18 cellular contexts compared by ENCODE assay signal in genomic region chr6:36697481-36697903, GRCh38. TPM values are rescaled to one million over a fixed set of nuclear protein-coding genes. Genes with fewer than 3 reads are reported as not detected.
DNase-seq lines count a peak whose midpoint lies in the region; ATAC-seq, FAIRE-seq and TF ChIP-seq lines count a peak whose summit lies in the region.
"Had no signal": no experiment of that assay in that cellular context is flagged by ENCODE, and none has a peak within 500 bp of the region (broad histone marks: within the 10 kb centered on the region; RNA-seq: fewer than 3 reads in every experiment).

TSS of gene RAB44 (plus strand) at chr6:36697826. CDS start at chr6:36704236, 6,410 bp downstream.

- no peak for ATAC-seq in CD4-positive, CD25-positive, alpha-beta regulatory T cell (ENCODE audit: low read depth in 2 of 2)
- peak; percentile 64 to 76 for ATAC-seq in natural killer cell treated with Interleukin-12 subunit alpha and Interleukin-12 subunit beta and Interleukin-15 and Interleukin-18, amount 100 ng/mL, for 72 hours
- ATAC-seq: activated CD4-positive, alpha-beta T cell treated with anti-CD3 and anti-CD28 coated beads for 36 hours; effector memory CD8-positive, alpha-beta T cell; Panc1; T-cell had no signal

- H3K36me3 Mint-ChIP-seq in CD4-positive, CD25-positive, alpha-beta regulatory T cell = no peaks in the 10 kb centered on the region
- H3K36me3 Mint-ChIP-seq in natural killer cell treated with Interleukin-12 subunit alpha and Interleukin-12 subunit beta and Interleukin-15 and Interleukin-18, amount 100 ng/mL, for 72 hours = no peaks in the 10 kb centered on the region
- H3K36me3 Mint-ChIP-seq: T-cell had no signal

- no peak for DNase-seq in CD4-positive, CD25-positive, alpha-beta regulatory T cell
- DNase-seq in Kasumi-1 (lab: John Stamatoyannopoulos, UW) (peak; percentile 93 to 96), WERI-Rb-1 (peak; percentile 7), HTR-8/SVneo (ENCODE audit: insufficient read length, low spot score) (no peak), NCI-H1105 treated with DMSO at 0.1 percent for 48 hours (lab: John Stamatoyannopoulos, UW) (no peak), NCI-H1930 (lab: John Stamatoyannopoulos, UW) (no peak)
- no peak for DNase-seq in natural killer cell treated with Interleukin-12 subunit alpha and Interleukin-12 subunit beta and Interleukin-15 and Interleukin-18, amount 100 ng/mL, for 72 hours (ENCODE audit: low spot score)
- DNase-seq in activated CD4-positive, alpha-beta T cell treated with anti-CD3 and anti-CD28 coated beads, Interleukin-2, amount 50 U/mL, for 48 hours = no peak
- DNase-seq: activated CD4-positive, alpha-beta T cell treated with anti-CD3 and anti-CD28 coated beads for 36 hours; DMS79 treated with DMSO at 0.1 percent for 48 hours; effector memory CD8-positive, alpha-beta T cell; foreskin fibroblast; HFFc6; NCI-H1417 treated with DMSO at 0.1 percent for 48 hours; NCI-H510A; T-cell; thyroid gland had no signal

- no peaks in the 10 kb centered on the region for H3K9me3 ChIP-seq in CD4-positive, CD25-positive, alpha-beta regulatory T cell (ENCODE audit: control insufficient read depth in 2 of 2, low read length in 2 of 2)
- H3K9me3 ChIP-seq in WERI-Rb-1 (ENCODE audit: severe bottlenecking) = peaks cover 3% of the 10 kb centered on the region
- H3K9me3 ChIP-seq: thyroid gland had no signal

- no peak for FAIRE-seq in HTR-8/SVneo (lab: Jason Lieb, UNC)

- H3K4me1 ChIP-seq in CD4-positive, CD25-positive, alpha-beta regulatory T cell (ENCODE audit: control insufficient read depth, insufficient read depth, low read length, poor library complexity, severe bottlenecking) = peaks cover 8% of the 10 kb centered on the region

- H3K27ac ChIP-seq in CD4-positive, CD25-positive, alpha-beta regulatory T cell (ENCODE audit: insufficient read depth, low read length, poor library complexity, severe bottlenecking) = no peak within 1 kb of the TSS
- no peak within 1 kb of the TSS for H3K27ac ChIP-seq in WERI-Rb-1
- H3K27ac ChIP-seq: thyroid gland had no signal

- no peak for TF ChIP-seq CTCF in WERI-Rb-1 (IDR thresholded peaks at IDR 0.05; ENCODE audit: low read depth, low read length)

- H3K4me1 Mint-ChIP-seq in CD4-positive, CD25-positive, alpha-beta regulatory T cell = peaks cover 6 to 14% (median 10%) of the 10 kb centered on the region in 4 donors
- H3K4me1 Mint-ChIP-seq in natural killer cell treated with Interleukin-12 subunit alpha and Interleukin-12 subunit beta and Interleukin-15 and Interleukin-18, amount 100 ng/mL, for 72 hours (ENCODE audit: low read depth in 2 of 2) = peaks cover 47 to 52% of the 10 kb centered on the region in 2 donors

- peak within 1 kb of the TSS in 1 of 4 donors; percentile 33 for H3K4me3 Mint-ChIP-seq in CD4-positive, CD25-positive, alpha-beta regulatory T cell
- H3K4me3 Mint-ChIP-seq in natural killer cell treated with Interleukin-12 subunit alpha and Interleukin-12 subunit beta and Interleukin-15 and Interleukin-18, amount 100 ng/mL, for 72 hours = peak within 1 kb of the TSS; percentile 74
- H3K4me3 Mint-ChIP-seq: activated CD4-positive, alpha-beta T cell treated with anti-CD3 and anti-CD28 coated beads for 36 hours; effector memory CD8-positive, alpha-beta T cell; HFFc6; T-cell had no signal

- H3K27ac Mint-ChIP-seq in CD4-positive, CD25-positive, alpha-beta regulatory T cell = peak within 1 kb of the TSS in 2 of 3 donors; percentile 29 to 39
- H3K27ac Mint-ChIP-seq in natural killer cell treated with Interleukin-12 subunit alpha and Interleukin-12 subunit beta and Interleukin-15 and Interleukin-18, amount 100 ng/mL, for 72 hours = peak within 1 kb of the TSS; percentile 16 to 66
- H3K27ac Mint-ChIP-seq: activated CD4-positive, alpha-beta T cell treated with anti-CD3 and anti-CD28 coated beads for 36 hours; effector memory CD8-positive, alpha-beta T cell; HFFc6; T-cell had no signal

- H3K9me3 Mint-ChIP-seq in CD4-positive, CD25-positive, alpha-beta regulatory T cell = no peaks in the 10 kb centered on the region
- no peaks in the 10 kb centered on the region for H3K9me3 Mint-ChIP-seq in natural killer cell treated with Interleukin-12 subunit alpha and Interleukin-12 subunit beta and Interleukin-15 and Interleukin-18, amount 100 ng/mL, for 72 hours
- H3K9me3 Mint-ChIP-seq: effector memory CD8-positive, alpha-beta T cell; HFFc6; T-cell had no signal

- peaks cover 4% of the 10 kb centered on the region for H3K27me3 Mint-ChIP-seq in CD4-positive, CD25-positive, alpha-beta regulatory T cell
- no peaks in the 10 kb centered on the region for H3K27me3 Mint-ChIP-seq in natural killer cell treated with Interleukin-12 subunit alpha and Interleukin-12 subunit beta and Interleukin-15 and Interleukin-18, amount 100 ng/mL, for 72 hours
- H3K27me3 Mint-ChIP-seq: activated CD4-positive, alpha-beta T cell treated with anti-CD3 and anti-CD28 coated beads for 36 hours; T-cell had no signal

- no peaks in the 10 kb centered on the region for H3K27me3 ChIP-seq in CD4-positive, CD25-positive, alpha-beta regulatory T cell (ENCODE audit: control insufficient read depth, insufficient read depth, low read length)
- H3K27me3 ChIP-seq in WERI-Rb-1 (ENCODE audit: insufficient read depth, low read depth, severe bottlenecking) = no peaks in the 10 kb centered on the region
- H3K27me3 ChIP-seq: thyroid gland had no signal

- no peaks in the 10 kb centered on the region for H3K36me3 ChIP-seq in CD4-positive, CD25-positive, alpha-beta regulatory T cell (ENCODE audit: control insufficient read depth, insufficient read depth, low read length)
- no peaks in the 10 kb centered on the region for H3K36me3 ChIP-seq in WERI-Rb-1
- H3K36me3 ChIP-seq: thyroid gland had no signal

- no peak within 1 kb of the TSS for H3K4me3 ChIP-seq in CD4-positive, CD25-positive, alpha-beta regulatory T cell (ENCODE audit: low read depth, low read length)
- H3K4me3 ChIP-seq in WERI-Rb-1 (ENCODE audit: low read depth, low read length) = no peak within 1 kb of the TSS
- H3K4me3 ChIP-seq: thyroid gland had no signal

RNA-seq across cellular contexts. Expression of gene RAB44, which starts in this region (rescaled TPM):
- total RNA-seq in CD4-positive, CD25-positive, alpha-beta regulatory T cell = 0.27 TPM
- not detected for polyA plus RNA-seq in CD4-positive, CD25-positive, alpha-beta regulatory T cell
- 1 to 10 TPM; 4.1 to 7.9 TPM for total RNA-seq in natural killer cell treated with Interleukin-12 subunit alpha and Interleukin-12 subunit beta and Interleukin-15 and Interleukin-18, amount 100 ng/mL, for 72 hours

Comparison
In these comparisons a context has a peak if more than half of its experiments do, and no peak if none do; other contexts are left out.
1. ATAC-seq: peak in natural killer cell treated with Interleukin-12 subunit alpha and Interleukin-12 subunit beta and Interleukin-15 and Interleukin-18, amount 100 ng/mL, for 72 hours (2 of 2); none in CD4-positive, CD25-positive, alpha-beta regulatory T cell (0 of 2).
2. DNase-seq: peak in Kasumi-1 (2 of 2) and WERI-Rb-1 (single experiment); none in CD4-positive, CD25-positive, alpha-beta regulatory T cell (0 of 3), natural killer cell treated with Interleukin-12 subunit alpha and Interleukin-12 subunit beta and Interleukin-15 and Interleukin-18, amount 100 ng/mL, for 72 hours (single experiment), HTR-8/SVneo (single experiment), activated CD4-positive, alpha-beta T cell treated with anti-CD3 and anti-CD28 coated beads, Interleukin-2, amount 50 U/mL, for 48 hours (0 of 2), NCI-H1105 treated with DMSO at 0.1 percent for 48 hours (single experiment) and NCI-H1930 (0 of 2).